Comparison of ENCODE assay signal across 30 cellular contexts in the genomic region with DNA sequence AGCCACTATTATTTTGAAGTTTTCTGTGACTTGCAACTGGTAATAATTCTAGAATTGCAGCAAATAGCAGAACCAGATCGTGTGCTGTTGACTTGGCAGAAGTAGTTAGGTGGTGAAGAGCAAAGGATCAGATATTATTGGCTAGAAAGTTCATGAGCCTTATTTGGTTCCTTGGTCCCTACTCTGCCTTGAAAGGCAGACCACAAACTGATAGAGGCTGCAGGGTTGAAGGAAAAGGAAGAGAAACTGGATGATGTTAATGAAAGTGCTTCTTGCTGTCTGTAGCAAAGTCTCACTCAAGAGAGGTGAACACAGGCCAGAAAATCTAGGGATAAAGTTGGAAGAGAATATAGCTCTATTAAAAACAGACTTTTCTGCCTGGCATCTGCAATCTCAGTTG. TPM values are rescaled to one million over a fixed set of nuclear protein-coding genes. Genes with fewer than 3 reads are reported as not detected.
DNase-seq lines count a peak whose midpoint lies in the region; ATAC-seq, FAIRE-seq and TF ChIP-seq lines count a peak whose summit lies in the region.
"Had no signal": no experiment of that assay in that cellular context is flagged by ENCODE, and none has a peak within 500 bp of the region (broad histone marks: within the 10 kb centered on the region; RNA-seq: fewer than 3 reads in every experiment).

No MANE protein-coding gene starts in this region.

- H3K4me2 ChIP-seq in astrocyte (ENCODE audit: low read length) (no peak overlapping the region), neural progenitor cell (no peak overlapping the region)
- H3K4me2 ChIP-seq: A549 had no signal

- H3K4me3 ChIP-seq in astrocyte (ENCODE audit: insufficient read depth, low read depth, low read length): no peak overlapping the region
- H3K4me3 ChIP-seq in neural progenitor cell: no peak overlapping the region
- no peak overlapping the region for H3K4me3 ChIP-seq in upper lobe of left lung
- H3K4me3 ChIP-seq: A549, thyroid gland had no signal

- no peak for TF ChIP-seq EP300 in upper lobe of left lung (IDR thresholded peaks at IDR 0.05)

- H3K27me3 ChIP-seq in astrocyte (ENCODE audit: insufficient read depth, low read length) (no peaks in the 10 kb centered on the region), neural progenitor cell (no peaks in the 10 kb centered on the region), upper lobe of left lung (no peaks in the 10 kb centered on the region)
- H3K27me3 ChIP-seq: BE2C, thyroid gland had no signal

- DNase-seq in GM10248 (ENCODE audit: extremely low spot score) (peak; percentile 8), astrocyte (ENCODE audit: low read depth) (no peak), NCI-H524 (lab: John Stamatoyannopoulos, UW) (no peak), neural progenitor cell (ENCODE audit: low spot score) (no peak), upper lobe of left lung (no peak), AML-193 (lab: John Stamatoyannopoulos, UW) (no peak)
- DNase-seq: activated CD4-positive, alpha-beta memory T cell treated with anti-CD3 and anti-CD28 coated beads for 36 hours; activated CD4-positive, CD25-positive, alpha-beta regulatory T cell treated with anti-CD3 and anti-CD28 coated beads, Interleukin-2, amount 50 U/mL, for 72 hours; activated CD8-positive, alpha-beta memory T cell treated with anti-CD3 and anti-CD28 coated beads, Interleukin-2, amount 50 U/mL, for 4 hours; activated naive CD4-positive, alpha-beta T cell treated with anti-CD3 and anti-CD28 coated beads for 36 hours; BE2C; effector CD8-positive, alpha-beta T cell; islet precursor cell; Karpas-422; left ventricle myocardium superior; midbrain; natural killer cell; NCI-H1092; NCI-H187 treated with DMSO at 0.1 percent for 48 hours; NCI-H524 treated with DMSO at 0.1 percent for 48 hours; stimulated activated naive CD8-positive, alpha-beta T cell treated with anti-CD3 and anti-CD28 coated beads, Interleukin-15, amount 100 ng/mL, for 72 hours; thyroid gland had no signal

- CTCF ChIA-PET in GM10248 (lab: Yijun Ruan, JAX): no interaction called here

- H3K4me1 ChIP-seq in astrocyte (ENCODE audit: insufficient read depth, low read length): no peaks in the 10 kb centered on the region
- no peaks in the 10 kb centered on the region for H3K4me1 ChIP-seq in neural progenitor cell
- H3K4me1 ChIP-seq in upper lobe of left lung: no peaks in the 10 kb centered on the region
- H3K4me1 ChIP-seq: A549, thyroid gland had no signal

- H3K27ac Mint-ChIP-seq in astrocyte (ENCODE audit: unreplicated experiment) (no peak overlapping the region), neural progenitor cell (no peak overlapping the region)
- H3K27ac Mint-ChIP-seq: activated CD4-positive, alpha-beta memory T cell treated with anti-CD3 and anti-CD28 coated beads for 36 hours; activated naive CD4-positive, alpha-beta T cell treated with anti-CD3 and anti-CD28 coated beads for 36 hours; activated T-helper 1 cell treated with anti-CD3 and anti-CD28 coated beads, Interleukin-12 subunit alpha, Interleukin-12 subunit beta, Interleukin-2, Interleukin-4 antibody, amounts not matched to agents 30 ng/mL and 10 ng/mL and 1 ng/mL, durations not matched to agents 14 hours and 24 hours and 36 hours; natural killer cell; stimulated activated naive CD8-positive, alpha-beta T cell treated with anti-CD3 and anti-CD28 coated beads, Interleukin-15, amount 100 ng/mL, for 72 hours had no signal

- no peaks in the 10 kb centered on the region for H3K36me3 Mint-ChIP-seq in astrocyte (ENCODE audit: low read depth, unreplicated experiment)
- no peaks in the 10 kb centered on the region for H3K36me3 Mint-ChIP-seq in neural progenitor cell
- H3K36me3 Mint-ChIP-seq: activated CD4-positive, alpha-beta memory T cell treated with anti-CD3 and anti-CD28 coated beads for 36 hours; natural killer cell had no signal

- H2AFZ ChIP-seq in astrocyte (ENCODE audit: low read depth, low read length) (no peak overlapping the region), neural progenitor cell (replicated peaks) (no peak overlapping the region)

- no peaks in the 10 kb centered on the region for H3F3A ChIP-seq in neural progenitor cell (ENCODE audit: low read depth)

- WGBS in upper lobe of left lung, 2 donors: 40 to 42% methylated on average over 1 of the region's 1 CpG

- H3K4me1 Mint-ChIP-seq in astrocyte (ENCODE audit: low read depth, unreplicated experiment) (no peaks in the 10 kb centered on the region), neural progenitor cell (no peaks in the 10 kb centered on the region)
- H3K4me1 Mint-ChIP-seq: natural killer cell; stimulated activated naive CD8-positive, alpha-beta T cell treated with anti-CD3 and anti-CD28 coated beads, Interleukin-15, amount 100 ng/mL, for 72 hours had no signal

- H3K9me3 ChIP-seq in astrocyte (ENCODE audit: insufficient read depth, low read depth, low read length) (no peaks in the 10 kb centered on the region), neural progenitor cell (ENCODE audit: low read depth) (no peaks in the 10 kb centered on the region), upper lobe of left lung (no peaks in the 10 kb centered on the region)
- H3K9me3 ChIP-seq: A549, BE2C, thyroid gland had no signal

- TF ChIP-seq POLR2A in upper lobe of left lung (IDR thresholded peaks at IDR 0.05): no peak

- POLR2A ChIA-PET in GM10248 (lab: Yijun Ruan, JAX): no interaction called here

- H3K79me2 ChIP-seq in astrocyte (ENCODE audit: insufficient read depth, low read length) (no peaks in the 10 kb centered on the region), neural progenitor cell (ENCODE audit: low read depth) (no peaks in the 10 kb centered on the region)

- H3K27me3 Mint-ChIP-seq in astrocyte (ENCODE audit: low read depth, unreplicated experiment) (no peaks in the 10 kb centered on the region), neural progenitor cell (ENCODE audit: insufficient read depth, low read depth) (no peaks in the 10 kb centered on the region)
- H3K27me3 Mint-ChIP-seq: stimulated activated naive CD8-positive, alpha-beta T cell treated with anti-CD3 and anti-CD28 coated beads, Interleukin-15, amount 100 ng/mL, for 72 hours had no signal

- no peaks in the 10 kb centered on the region for H3K36me3 ChIP-seq in astrocyte (ENCODE audit: insufficient read depth, low read length)
- H3K36me3 ChIP-seq in neural progenitor cell: no peaks in the 10 kb centered on the region
- no peaks in the 10 kb centered on the region for H3K36me3 ChIP-seq in upper lobe of left lung
- H3K36me3 ChIP-seq: BE2C, thyroid gland had no signal

- H4K20me1 ChIP-seq in astrocyte (ENCODE audit: insufficient read depth, low read length) (no peaks in the 10 kb centered on the region), neural progenitor cell (ENCODE audit: low read depth) (no peaks in the 10 kb centered on the region)

- FAIRE-seq in astrocyte (lab: Jason Lieb, UNC): peak; percentile 29
- FAIRE-seq: A549, bronchial epithelial cell, colon, TTC549 had no signal

- peaks cover 1% of the 10 kb centered on the region for H3K9me3 Mint-ChIP-seq in astrocyte (ENCODE audit: unreplicated experiment)
- H3K9me3 Mint-ChIP-seq in neural progenitor cell: no peaks in the 10 kb centered on the region
- H3K9me3 Mint-ChIP-seq: activated CD4-positive, alpha-beta memory T cell treated with anti-CD3 and anti-CD28 coated beads for 36 hours; activated naive CD4-positive, alpha-beta T cell treated with anti-CD3 and anti-CD28 coated beads for 36 hours; activated T-helper 1 cell treated with anti-CD3 and anti-CD28 coated beads, Interleukin-12 subunit alpha, Interleukin-12 subunit beta, Interleukin-2, Interleukin-4 antibody, amounts not matched to agents 30 ng/mL and 10 ng/mL and 1 ng/mL, durations not matched to agents 14 hours and 24 hours and 36 hours; natural killer cell had no signal

- H3K9ac ChIP-seq in astrocyte (ENCODE audit: low read length) (no peak overlapping the region), neural progenitor cell (no peak overlapping the region)

- H3K27ac ChIP-seq in astrocyte (ENCODE audit: low read depth, low read length) (no peak overlapping the region), neural progenitor cell (no peak overlapping the region), upper lobe of left lung (no peak overlapping the region)
- H3K27ac ChIP-seq: A549, epithelial cell of prostate, thyroid gland had no signal

- ATAC-seq in GM21515 (IDR thresholded peaks at IDR 0.05; ENCODE audit: unreplicated experiment) (peak; percentile 81), HG03432 (IDR thresholded peaks at IDR 0.05; ENCODE audit: unreplicated experiment) (peak; percentile 45), upper lobe of left lung (ENCODE audit: low FRiP score in 2 of 2) (no peak)
- ATAC-seq: A549; left ventricle myocardium superior; natural killer cell; stimulated activated naive CD8-positive, alpha-beta T cell treated with anti-CD3 and anti-CD28 coated beads, Interleukin-15, amount 100 ng/mL, for 72 hours had no signal

- H3K4me3 Mint-ChIP-seq in astrocyte (ENCODE audit: unreplicated experiment) (no peak overlapping the region), neural progenitor cell (no peak overlapping the region)
- H3K4me3 Mint-ChIP-seq: activated CD4-positive, alpha-beta memory T cell treated with anti-CD3 and anti-CD28 coated beads for 36 hours; activated naive CD4-positive, alpha-beta T cell treated with anti-CD3 and anti-CD28 coated beads for 36 hours; activated T-helper 1 cell treated with anti-CD3 and anti-CD28 coated beads, Interleukin-12 subunit alpha, Interleukin-12 subunit beta, Interleukin-2, Interleukin-4 antibody, amounts not matched to agents 30 ng/mL and 10 ng/mL and 1 ng/mL, durations not matched to agents 14 hours and 24 hours and 36 hours; natural killer cell; stimulated activated naive CD8-positive, alpha-beta T cell treated with anti-CD3 and anti-CD28 coated beads, Interleukin-15, amount 100 ng/mL, for 72 hours had no signal

- TF ChIP-seq CTCF in GM10248 (IDR thresholded peaks at IDR 0.05; ENCODE audit: control extremely low read depth, extremely low read depth, low read depth, missing control alignments): no peak
- no peak for TF ChIP-seq CTCF in astrocyte (IDR thresholded peaks at IDR 0.05; ENCODE audit: insufficient read depth, low read depth, low read length)
- TF ChIP-seq CTCF in neural progenitor cell (IDR thresholded peaks at IDR 0.05): no peak
- no peak for TF ChIP-seq CTCF in upper lobe of left lung (IDR thresholded peaks at IDR 0.05)

RNA-seq across cellular contexts. Expression of a gene that starts 41.2 kb away (rescaled TPM):
- total RNA-seq in astrocyte: 4.1 and 5.2 TPM in 2 replicates
- total RNA-seq in neural progenitor cell (ENCODE audit: low replicate concordance): 1.4 and 2.6 TPM in 2 replicates
- 1 to 10 TPM in 5 of 6 donors, under 1 TPM in 1; 0.46 to 2.1 (median 1.4) TPM for total RNA-seq in upper lobe of left lung
- total RNA-seq: activated CD4-positive, alpha-beta memory T cell treated with anti-CD3 and anti-CD28 coated beads for 36 hours; activated naive CD4-positive, alpha-beta T cell treated with anti-CD3 and anti-CD28 coated beads for 36 hours; activated T-helper 1 cell treated with anti-CD3 and anti-CD28 coated beads, Interleukin-12 subunit alpha, Interleukin-12 subunit beta, Interleukin-2, Interleukin-4 antibody, amounts not matched to agents 30 ng/mL and 10 ng/mL and 1 ng/mL, durations not matched to agents 14 hours and 24 hours and 36 hours had no signal

RNA-seq across cellular contexts. Expression of a gene that starts 46.2 kb away (rescaled TPM):
- total RNA-seq in astrocyte (28.2 and 32.1 TPM in 2 replicates), neural progenitor cell (ENCODE audit: low replicate concordance) (36.9 and 59.2 TPM in 2 replicates), upper lobe of left lung (10 to 100 TPM; 33.6 to 45.1 (median 40.9) TPM)

Comparison
In these comparisons a context has a peak if more than half of its experiments do, and no peak if none do; other contexts are left out.
1. ATAC-seq: peak in GM21515 (single experiment) and HG03432 (single experiment); none in upper lobe of left lung (0 of 2).